ENCODE assay signal across 18 cellular contexts in genomic region chr4:141045848-141046247, GRCh38.
DNase-seq lines count a peak whose midpoint lies in the region; ATAC-seq and TF ChIP-seq lines count a peak whose summit lies in the region.
"Had no signal": no experiment of that assay in that cellular context is flagged by ENCODE, and none has a peak within 500 bp of the region (broad histone marks: within the 10 kb centered on the region; RNA-seq: fewer than 3 reads in every experiment).

No MANE protein-coding gene starts in this region.

- no peak overlapping the region for H3K4me3 Mint-ChIP-seq in naive thymus-derived CD8-positive, alpha-beta T cell
- H3K4me3 Mint-ChIP-seq: CD8-positive, alpha-beta T cell; GM23338 had no signal

- WGBS in right cardiac atrium, result 84% methylated on average over 4 of the region's 4 CpGs
- WGBS in sigmoid colon, 2 donors, result 85 to 91% methylated on average over 4 of the region's 4 CpGs

- no peak for TF ChIP-seq POLR2A in sigmoid colon (IDR thresholded peaks at IDR 0.05)

- H3K36me3 ChIP-seq in cardiac muscle cell (no peaks in the 10 kb centered on the region), RWPE2 (ENCODE audit: low read depth) (no peaks in the 10 kb centered on the region), sigmoid colon (no peaks in the 10 kb centered on the region), HAP-1 (replicated peaks) (no peaks in the 10 kb centered on the region)
- H3K36me3 ChIP-seq: BLaER1, MG63 had no signal

- ATAC-seq in right cardiac atrium (no peak), RWPE2 (ENCODE audit: low read depth) (no peak), foreskin keratinocyte (peak; percentile 2)
- ATAC-seq in naive thymus-derived CD8-positive, alpha-beta T cell, result no peak
- ATAC-seq: CD8-positive, alpha-beta T cell; GM23338 had no signal

- no peak overlapping the region for H3K27ac Mint-ChIP-seq in naive thymus-derived CD8-positive, alpha-beta T cell
- H3K27ac Mint-ChIP-seq: CD8-positive, alpha-beta T cell; GM23338 had no signal

- in situ Hi-C loops in HAP-1 (cut with MboI; ENCODE audit: low sequenced_read_pairs), result no loop called here

- H3K27me3 ChIP-seq in cardiac muscle cell, result no peaks in the 10 kb centered on the region
- H3K27me3 ChIP-seq in right cardiac atrium (ENCODE audit: control insufficient read depth, insufficient read depth), result no peaks in the 10 kb centered on the region
- H3K27me3 ChIP-seq in RWPE2 (ENCODE audit: insufficient read depth, poor library complexity, severe bottlenecking), result no peaks in the 10 kb centered on the region
- H3K27me3 ChIP-seq in foreskin keratinocyte, result no peaks in the 10 kb centered on the region
- H3K27me3 ChIP-seq in sigmoid colon, result no peaks in the 10 kb centered on the region
- no peaks in the 10 kb centered on the region for H3K27me3 ChIP-seq in HAP-1 (ENCODE audit: low read depth)
- H3K27me3 ChIP-seq: BLaER1, MG63 had no signal

- H3K36me3 Mint-ChIP-seq in naive thymus-derived CD8-positive, alpha-beta T cell, result no peaks in the 10 kb centered on the region
- H3K36me3 Mint-ChIP-seq: CD8-positive, alpha-beta T cell had no signal

- TF ChIP-seq CTCF in cardiac muscle cell (IDR thresholded peaks at IDR 0.05; ENCODE audit: low read depth, low read length), result no peak
- no peak for TF ChIP-seq CTCF in RWPE2 (IDR thresholded peaks at IDR 0.05; ENCODE audit: poor library complexity, severe bottlenecking)
- no peak for TF ChIP-seq CTCF in foreskin keratinocyte (conservative IDR thresholded peaks at IDR 0.05)
- TF ChIP-seq CTCF in sigmoid colon (IDR thresholded peaks at IDR 0.05), result no peak

- H3K4me1 ChIP-seq in cardiac muscle cell (ENCODE audit: low read depth), result peaks cover 26% of the 10 kb centered on the region
- H3K4me1 ChIP-seq in right cardiac atrium (ENCODE audit: control insufficient read depth, insufficient read depth, low read length), result no peaks in the 10 kb centered on the region
- H3K4me1 ChIP-seq in RWPE2 (ENCODE audit: insufficient read depth, poor library complexity, severe bottlenecking), result peaks cover 18% of the 10 kb centered on the region
- peaks cover 14% of the 10 kb centered on the region for H3K4me1 ChIP-seq in foreskin keratinocyte
- H3K4me1 ChIP-seq in sigmoid colon, result peaks cover 0 to 74% (median 39%) of the 10 kb centered on the region in 4 donors
- no peaks in the 10 kb centered on the region for H3K4me1 ChIP-seq in HAP-1
- H3K4me1 ChIP-seq: BLaER1 had no signal

- H3K9me3 Mint-ChIP-seq in naive thymus-derived CD8-positive, alpha-beta T cell, result peaks cover 0 to 9% (median 2%) of the 10 kb centered on the region in 9 donors

- POLR2A ChIA-PET in naive thymus-derived CD8-positive, alpha-beta T cell (lab: Charles Lee), result no interaction called here

- H3K4me3 ChIP-seq in cardiac muscle cell, result no peak overlapping the region
- no peak overlapping the region for H3K4me3 ChIP-seq in right cardiac atrium (ENCODE audit: low read length)
- no peak overlapping the region for H3K4me3 ChIP-seq in RWPE2 (ENCODE audit: severe bottlenecking)
- H3K4me3 ChIP-seq in sigmoid colon, result no peak overlapping the region
- no peak overlapping the region for H3K4me3 ChIP-seq in HAP-1
- H3K4me3 ChIP-seq: BLaER1, GM23338, MG63 had no signal

- no peaks in the 10 kb centered on the region for H3K4me1 Mint-ChIP-seq in naive thymus-derived CD8-positive, alpha-beta T cell

- no peak for DNase-seq in cardiac muscle cell (ENCODE audit: low read depth in 1 of 2, low spot score in 1 of 2)
- DNase-seq in right cardiac atrium, result no peak
- no peak for DNase-seq in RWPE2 (ENCODE audit: low spot score)
- DNase-seq in foreskin keratinocyte, result no peak
- no peak for DNase-seq in sigmoid colon
- DNase-seq in NCI-H510A (lab: John Stamatoyannopoulos, UW), result no peak
- no peak for DNase-seq in HAP-1 (ENCODE audit: low spot score in 2 of 2)
- DNase-seq in naive thymus-derived CD8-positive, alpha-beta T cell, result no peak
- DNase-seq: 8988T; CD8-positive, alpha-beta T cell; DMS79 treated with DMSO at 0.1 percent for 48 hours; NCI-H1092; NCI-H2081 treated with DMSO at 0.1 percent for 48 hours; NCI-H510A treated with DMSO at 0.1 percent for 48 hours; NCI-H82 had no signal

- H3K9me3 ChIP-seq in cardiac muscle cell (ENCODE audit: low read depth), result no peaks in the 10 kb centered on the region
- no peaks in the 10 kb centered on the region for H3K9me3 ChIP-seq in right cardiac atrium (ENCODE audit: control insufficient read depth, low read length)
- peaks cover 4% of the 10 kb centered on the region for H3K9me3 ChIP-seq in RWPE2 (ENCODE audit: severe bottlenecking)
- no peaks in the 10 kb centered on the region for H3K9me3 ChIP-seq in sigmoid colon
- H3K9me3 ChIP-seq in HAP-1, result peaks cover 2% of the 10 kb centered on the region

- no peak for TF ChIP-seq EP300 in sigmoid colon (IDR thresholded peaks at IDR 0.05)

- intact Hi-C loops in right cardiac atrium (cut with DNase I) (no loop called here), sigmoid colon (cut with DNase I) (no loop called here)

- H3K27ac ChIP-seq in cardiac muscle cell (peak overlapping the region; percentile 75), right cardiac atrium (ENCODE audit: low read length) (no peak overlapping the region), RWPE2 (ENCODE audit: poor library complexity, severe bottlenecking) (peak overlapping the region; percentile 31), foreskin keratinocyte (peak overlapping the region; percentile 66), sigmoid colon (peak overlapping the region; percentile 51 to 82 (median 67))
- H3K27ac ChIP-seq: BLaER1 had no signal

- H3K27me3 Mint-ChIP-seq in naive thymus-derived CD8-positive, alpha-beta T cell, result peaks cover 0 to 8% (median 0%) of the 10 kb centered on the region in 5 donors
